ENCODE assay signal across 3 cellular contexts in the genomic region with DNA sequence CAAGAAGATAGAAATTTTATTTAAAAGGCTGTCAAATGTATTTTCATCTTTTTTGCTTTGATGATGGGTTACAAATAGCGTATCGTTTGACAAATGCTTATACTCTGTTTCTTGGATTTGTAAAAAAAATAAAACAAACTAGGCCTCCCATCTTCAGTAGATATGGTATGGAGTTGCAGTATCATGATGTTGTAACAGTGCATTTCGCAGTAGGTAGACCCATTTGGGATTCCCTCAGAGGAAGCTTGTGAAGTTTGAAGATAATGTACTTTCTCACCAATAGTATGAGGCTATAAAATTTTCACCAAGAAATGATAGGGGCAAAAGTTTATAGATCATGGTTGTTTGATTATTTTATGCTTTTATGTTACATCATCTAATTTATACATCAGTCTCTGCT.
TF ChIP-seq lines count a peak whose summit lies in the region.

No MANE protein-coding gene starts in this region.

TF ChIP-seq in SK-N-SH, 30 proteins besides CTCF, POLR2A, EP300 and RAD21 (continues in another document):
- TF ChIP-seq SMC3 (IDR thresholded peaks at IDR 0.05; ENCODE audit: low read depth, low read length) = no peak
- no peak for TF ChIP-seq TCF12 (IDR thresholded peaks at IDR 0.05)
- TF ChIP-seq JUND (IDR thresholded peaks at IDR 0.05) = no peak
- TF ChIP-seq ELF1 (IDR thresholded peaks at IDR 0.05) = no peak
- TF ChIP-seq FOXM1 (IDR thresholded peaks at IDR 0.05; ENCODE audit: low read depth) = no peak
- no peak for TF ChIP-seq RXRA (IDR thresholded peaks at IDR 0.05; ENCODE audit: borderline replicate concordance, low read depth)
- no peak for TF ChIP-seq TEAD4 (IDR thresholded peaks at IDR 0.05; ENCODE audit: borderline replicate concordance, insufficient read depth)
- TF ChIP-seq GATA2 (CRISPR knock-in tag; IDR thresholded peaks at IDR 0.05) = no peak
- TF ChIP-seq, protein P1, sequence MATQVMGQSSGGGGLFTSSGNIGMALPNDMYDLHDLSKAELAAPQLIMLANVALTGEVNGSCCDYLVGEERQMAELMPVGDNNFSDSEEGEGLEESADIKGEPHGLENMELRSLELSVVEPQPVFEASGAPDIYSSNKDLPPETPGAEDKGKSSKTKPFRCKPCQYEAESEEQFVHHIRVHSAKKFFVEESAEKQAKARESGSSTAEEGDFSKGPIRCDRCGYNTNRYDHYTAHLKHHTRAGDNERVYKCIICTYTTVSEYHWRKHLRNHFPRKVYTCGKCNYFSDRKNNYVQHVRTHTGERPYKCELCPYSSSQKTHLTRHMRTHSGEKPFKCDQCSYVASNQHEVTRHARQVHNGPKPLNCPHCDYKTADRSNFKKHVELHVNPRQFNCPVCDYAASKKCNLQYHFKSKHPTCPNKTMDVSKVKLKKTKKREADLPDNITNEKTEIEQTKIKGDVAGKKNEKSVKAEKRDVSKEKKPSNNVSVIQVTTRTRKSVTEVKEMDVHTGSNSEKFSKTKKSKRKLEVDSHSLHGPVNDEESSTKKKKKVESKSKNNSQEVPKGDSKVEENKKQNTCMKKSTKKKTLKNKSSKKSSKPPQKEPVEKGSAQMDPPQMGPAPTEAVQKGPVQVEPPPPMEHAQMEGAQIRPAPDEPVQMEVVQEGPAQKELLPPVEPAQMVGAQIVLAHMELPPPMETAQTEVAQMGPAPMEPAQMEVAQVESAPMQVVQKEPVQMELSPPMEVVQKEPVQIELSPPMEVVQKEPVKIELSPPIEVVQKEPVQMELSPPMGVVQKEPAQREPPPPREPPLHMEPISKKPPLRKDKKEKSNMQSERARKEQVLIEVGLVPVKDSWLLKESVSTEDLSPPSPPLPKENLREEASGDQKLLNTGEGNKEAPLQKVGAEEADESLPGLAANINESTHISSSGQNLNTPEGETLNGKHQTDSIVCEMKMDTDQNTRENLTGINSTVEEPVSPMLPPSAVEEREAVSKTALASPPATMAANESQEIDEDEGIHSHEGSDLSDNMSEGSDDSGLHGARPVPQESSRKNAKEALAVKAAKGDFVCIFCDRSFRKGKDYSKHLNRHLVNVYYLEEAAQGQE (IDR thresholded peaks at IDR 0.05; ENCODE audit: low read depth, low read length) = no peak
- TF ChIP-seq EZH2phosphoT487 (IDR thresholded peaks at IDR 0.05; ENCODE audit: borderline replicate concordance, low read depth) = no peak
- TF ChIP-seq, protein P2, sequence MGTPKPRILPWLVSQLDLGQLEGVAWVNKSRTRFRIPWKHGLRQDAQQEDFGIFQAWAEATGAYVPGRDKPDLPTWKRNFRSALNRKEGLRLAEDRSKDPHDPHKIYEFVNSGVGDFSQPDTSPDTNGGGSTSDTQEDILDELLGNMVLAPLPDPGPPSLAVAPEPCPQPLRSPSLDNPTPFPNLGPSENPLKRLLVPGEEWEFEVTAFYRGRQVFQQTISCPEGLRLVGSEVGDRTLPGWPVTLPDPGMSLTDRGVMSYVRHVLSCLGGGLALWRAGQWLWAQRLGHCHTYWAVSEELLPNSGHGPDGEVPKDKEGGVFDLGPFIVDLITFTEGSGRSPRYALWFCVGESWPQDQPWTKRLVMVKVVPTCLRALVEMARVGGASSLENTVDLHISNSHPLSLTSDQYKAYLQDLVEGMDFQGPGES (IDR thresholded peaks at IDR 0.05; ENCODE audit: low read depth, low read length) = no peak
- TF ChIP-seq POLR2AphosphoS5 (IDR thresholded peaks at IDR 0.05; ENCODE audit: low read depth, low read length) = no peak
- TF ChIP-seq, protein P3, sequence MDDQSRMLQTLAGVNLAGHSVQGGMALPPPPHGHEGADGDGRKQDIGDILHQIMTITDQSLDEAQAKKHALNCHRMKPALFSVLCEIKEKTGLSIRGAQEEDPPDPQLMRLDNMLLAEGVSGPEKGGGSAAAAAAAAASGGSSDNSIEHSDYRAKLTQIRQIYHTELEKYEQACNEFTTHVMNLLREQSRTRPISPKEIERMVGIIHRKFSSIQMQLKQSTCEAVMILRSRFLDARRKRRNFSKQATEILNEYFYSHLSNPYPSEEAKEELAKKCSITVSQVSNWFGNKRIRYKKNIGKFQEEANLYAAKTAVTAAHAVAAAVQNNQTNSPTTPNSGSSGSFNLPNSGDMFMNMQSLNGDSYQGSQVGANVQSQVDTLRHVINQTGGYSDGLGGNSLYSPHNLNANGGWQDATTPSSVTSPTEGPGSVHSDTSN (IDR thresholded peaks at IDR 0.05) = no peak
- TF ChIP-seq MEF2A (IDR thresholded peaks at IDR 0.05; ENCODE audit: borderline replicate concordance, low read depth) = no peak
- TF ChIP-seq FOSL2 (IDR thresholded peaks at IDR 0.05; ENCODE audit: borderline replicate concordance, low read depth) = no peak

TF ChIP-seq in SK-N-SH treated with all-trans-retinoic acid at 6 μM for 48 hours, 23 proteins besides CTCF, POLR2A, EP300 and RAD21 (continues in another document):
- TF ChIP-seq ZFP30 (CRISPR knock-in tag; IDR thresholded peaks at IDR 0.05) = no peak
- TF ChIP-seq, protein P4, sequence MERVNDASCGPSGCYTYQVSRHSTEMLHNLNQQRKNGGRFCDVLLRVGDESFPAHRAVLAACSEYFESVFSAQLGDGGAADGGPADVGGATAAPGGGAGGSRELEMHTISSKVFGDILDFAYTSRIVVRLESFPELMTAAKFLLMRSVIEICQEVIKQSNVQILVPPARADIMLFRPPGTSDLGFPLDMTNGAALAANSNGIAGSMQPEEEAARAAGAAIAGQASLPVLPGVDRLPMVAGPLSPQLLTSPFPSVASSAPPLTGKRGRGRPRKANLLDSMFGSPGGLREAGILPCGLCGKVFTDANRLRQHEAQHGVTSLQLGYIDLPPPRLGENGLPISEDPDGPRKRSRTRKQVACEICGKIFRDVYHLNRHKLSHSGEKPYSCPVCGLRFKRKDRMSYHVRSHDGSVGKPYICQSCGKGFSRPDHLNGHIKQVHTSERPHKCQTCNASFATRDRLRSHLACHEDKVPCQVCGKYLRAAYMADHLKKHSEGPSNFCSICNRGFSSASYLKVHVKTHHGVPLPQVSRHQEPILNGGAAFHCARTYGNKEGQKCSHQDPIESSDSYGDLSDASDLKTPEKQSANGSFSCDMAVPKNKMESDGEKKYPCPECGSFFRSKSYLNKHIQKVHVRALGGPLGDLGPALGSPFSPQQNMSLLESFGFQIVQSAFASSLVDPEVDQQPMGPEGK (CRISPR knock-in tag; IDR thresholded peaks at IDR 0.05; ENCODE audit: borderline replicate concordance) = no peak
- no peak for TF ChIP-seq RARB (CRISPR knock-in tag; IDR thresholded peaks at IDR 0.05)
- no peak for TF ChIP-seq ZFP3 (CRISPR knock-in tag; IDR thresholded peaks at IDR 0.05)
- TF ChIP-seq ESRRG (CRISPR knock-in tag; IDR thresholded peaks at IDR 0.05) = no peak
- no peak for TF ChIP-seq ZNF70 (CRISPR knock-in tag; IDR thresholded peaks at IDR 0.05)
- no peak for TF ChIP-seq SNAI2 (CRISPR knock-in tag; IDR thresholded peaks at IDR 0.05)
- TF ChIP-seq, protein P5, sequence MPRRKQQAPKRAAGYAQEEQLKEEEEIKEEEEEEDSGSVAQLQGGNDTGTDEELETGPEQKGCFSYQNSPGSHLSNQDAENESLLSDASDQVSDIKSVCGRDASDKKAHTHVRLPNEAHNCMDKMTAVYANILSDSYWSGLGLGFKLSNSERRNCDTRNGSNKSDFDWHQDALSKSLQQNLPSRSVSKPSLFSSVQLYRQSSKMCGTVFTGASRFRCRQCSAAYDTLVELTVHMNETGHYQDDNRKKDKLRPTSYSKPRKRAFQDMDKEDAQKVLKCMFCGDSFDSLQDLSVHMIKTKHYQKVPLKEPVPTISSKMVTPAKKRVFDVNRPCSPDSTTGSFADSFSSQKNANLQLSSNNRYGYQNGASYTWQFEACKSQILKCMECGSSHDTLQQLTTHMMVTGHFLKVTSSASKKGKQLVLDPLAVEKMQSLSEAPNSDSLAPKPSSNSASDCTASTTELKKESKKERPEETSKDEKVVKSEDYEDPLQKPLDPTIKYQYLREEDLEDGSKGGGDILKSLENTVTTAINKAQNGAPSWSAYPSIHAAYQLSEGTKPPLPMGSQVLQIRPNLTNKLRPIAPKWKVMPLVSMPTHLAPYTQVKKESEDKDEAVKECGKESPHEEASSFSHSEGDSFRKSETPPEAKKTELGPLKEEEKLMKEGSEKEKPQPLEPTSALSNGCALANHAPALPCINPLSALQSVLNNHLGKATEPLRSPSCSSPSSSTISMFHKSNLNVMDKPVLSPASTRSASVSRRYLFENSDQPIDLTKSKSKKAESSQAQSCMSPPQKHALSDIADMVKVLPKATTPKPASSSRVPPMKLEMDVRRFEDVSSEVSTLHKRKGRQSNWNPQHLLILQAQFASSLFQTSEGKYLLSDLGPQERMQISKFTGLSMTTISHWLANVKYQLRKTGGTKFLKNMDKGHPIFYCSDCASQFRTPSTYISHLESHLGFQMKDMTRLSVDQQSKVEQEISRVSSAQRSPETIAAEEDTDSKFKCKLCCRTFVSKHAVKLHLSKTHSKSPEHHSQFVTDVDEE (CRISPR knock-in tag; IDR thresholded peaks at IDR 0.05) = no peak
- no peak for TF ChIP-seq BACH2 (CRISPR knock-in tag; IDR thresholded peaks at IDR 0.05; ENCODE audit: borderline replicate concordance)
- TF ChIP-seq, protein P6, sequence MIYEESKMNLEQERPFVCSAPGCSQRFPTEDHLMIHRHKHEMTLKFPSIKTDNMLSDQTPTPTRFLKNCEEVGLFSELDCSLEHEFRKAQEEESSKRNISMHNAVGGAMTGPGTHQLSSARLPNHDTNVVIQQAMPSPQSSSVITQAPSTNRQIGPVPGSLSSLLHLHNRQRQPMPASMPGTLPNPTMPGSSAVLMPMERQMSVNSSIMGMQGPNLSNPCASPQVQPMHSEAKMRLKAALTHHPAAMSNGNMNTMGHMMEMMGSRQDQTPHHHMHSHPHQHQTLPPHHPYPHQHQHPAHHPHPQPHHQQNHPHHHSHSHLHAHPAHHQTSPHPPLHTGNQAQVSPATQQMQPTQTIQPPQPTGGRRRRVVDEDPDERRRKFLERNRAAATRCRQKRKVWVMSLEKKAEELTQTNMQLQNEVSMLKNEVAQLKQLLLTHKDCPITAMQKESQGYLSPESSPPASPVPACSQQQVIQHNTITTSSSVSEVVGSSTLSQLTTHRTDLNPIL (CRISPR knock-in tag; IDR thresholded peaks at IDR 0.05; ENCODE audit: low read depth) = no peak
- no peak for TF ChIP-seq ARNTL (CRISPR knock-in tag; IDR thresholded peaks at IDR 0.05; ENCODE audit: borderline replicate concordance, low read depth)
- no peak for TF ChIP-seq ISL1 (CRISPR knock-in tag; IDR thresholded peaks at IDR 0.05)
- no peak for TF ChIP-seq ZC3H10 (CRISPR knock-in tag; IDR thresholded peaks at IDR 0.05)
- no peak for TF ChIP-seq ZNF8 (CRISPR knock-in tag; IDR thresholded peaks at IDR 0.05)

TF ChIP-seq in GM12878, 131 proteins besides CTCF, POLR2A, EP300 and RAD21 (continues in another document):
- no peak for TF ChIP-seq ZNF384 (IDR thresholded peaks at IDR 0.05; ENCODE audit: borderline replicate concordance, low read depth, low read length)
- TF ChIP-seq, protein P7, sequence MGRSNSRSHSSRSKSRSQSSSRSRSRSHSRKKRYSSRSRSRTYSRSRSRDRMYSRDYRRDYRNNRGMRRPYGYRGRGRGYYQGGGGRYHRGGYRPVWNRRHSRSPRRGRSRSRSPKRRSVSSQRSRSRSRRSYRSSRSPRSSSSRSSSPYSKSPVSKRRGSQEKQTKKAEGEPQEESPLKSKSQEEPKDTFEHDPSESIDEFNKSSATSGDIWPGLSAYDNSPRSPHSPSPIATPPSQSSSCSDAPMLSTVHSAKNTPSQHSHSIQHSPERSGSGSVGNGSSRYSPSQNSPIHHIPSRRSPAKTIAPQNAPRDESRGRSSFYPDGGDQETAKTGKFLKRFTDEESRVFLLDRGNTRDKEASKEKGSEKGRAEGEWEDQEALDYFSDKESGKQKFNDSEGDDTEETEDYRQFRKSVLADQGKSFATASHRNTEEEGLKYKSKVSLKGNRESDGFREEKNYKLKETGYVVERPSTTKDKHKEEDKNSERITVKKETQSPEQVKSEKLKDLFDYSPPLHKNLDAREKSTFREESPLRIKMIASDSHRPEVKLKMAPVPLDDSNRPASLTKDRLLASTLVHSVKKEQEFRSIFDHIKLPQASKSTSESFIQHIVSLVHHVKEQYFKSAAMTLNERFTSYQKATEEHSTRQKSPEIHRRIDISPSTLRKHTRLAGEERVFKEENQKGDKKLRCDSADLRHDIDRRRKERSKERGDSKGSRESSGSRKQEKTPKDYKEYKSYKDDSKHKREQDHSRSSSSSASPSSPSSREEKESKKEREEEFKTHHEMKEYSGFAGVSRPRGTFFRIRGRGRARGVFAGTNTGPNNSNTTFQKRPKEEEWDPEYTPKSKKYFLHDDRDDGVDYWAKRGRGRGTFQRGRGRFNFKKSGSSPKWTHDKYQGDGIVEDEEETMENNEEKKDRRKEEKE (IDR thresholded peaks at IDR 0.05) = no peak
- TF ChIP-seq, protein P8, sequence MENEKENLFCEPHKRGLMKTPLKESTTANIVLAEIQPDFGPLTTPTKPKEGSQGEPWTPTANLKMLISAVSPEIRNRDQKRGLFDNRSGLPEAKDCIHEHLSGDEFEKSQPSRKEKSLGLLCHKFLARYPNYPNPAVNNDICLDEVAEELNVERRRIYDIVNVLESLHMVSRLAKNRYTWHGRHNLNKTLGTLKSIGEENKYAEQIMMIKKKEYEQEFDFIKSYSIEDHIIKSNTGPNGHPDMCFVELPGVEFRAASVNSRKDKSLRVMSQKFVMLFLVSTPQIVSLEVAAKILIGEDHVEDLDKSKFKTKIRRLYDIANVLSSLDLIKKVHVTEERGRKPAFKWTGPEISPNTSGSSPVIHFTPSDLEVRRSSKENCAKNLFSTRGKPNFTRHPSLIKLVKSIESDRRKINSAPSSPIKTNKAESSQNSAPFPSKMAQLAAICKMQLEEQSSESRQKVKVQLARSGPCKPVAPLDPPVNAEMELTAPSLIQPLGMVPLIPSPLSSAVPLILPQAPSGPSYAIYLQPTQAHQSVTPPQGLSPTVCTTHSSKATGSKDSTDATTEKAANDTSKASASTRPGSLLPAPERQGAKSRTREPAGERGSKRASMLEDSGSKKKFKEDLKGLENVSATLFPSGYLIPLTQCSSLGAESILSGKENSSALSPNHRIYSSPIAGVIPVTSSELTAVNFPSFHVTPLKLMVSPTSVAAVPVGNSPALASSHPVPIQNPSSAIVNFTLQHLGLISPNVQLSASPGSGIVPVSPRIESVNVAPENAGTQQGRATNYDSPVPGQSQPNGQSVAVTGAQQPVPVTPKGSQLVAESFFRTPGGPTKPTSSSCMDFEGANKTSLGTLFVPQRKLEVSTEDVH (IDR thresholded peaks at IDR 0.05; ENCODE audit: low read depth, partially characterized antibody) = no peak
- TF ChIP-seq PAX5 (IDR thresholded peaks at IDR 0.05; ENCODE audit: borderline replicate concordance, low read depth, low read length) = no peak
- no peak for TF ChIP-seq SPI1 (IDR thresholded peaks at IDR 0.05; ENCODE audit: borderline replicate concordance, insufficient read depth, low read depth, low read length)
- TF ChIP-seq HDAC6 (IDR thresholded peaks at IDR 0.05; ENCODE audit: unreplicated experiment) = no peak
- TF ChIP-seq MTA2 (IDR thresholded peaks at IDR 0.05; ENCODE audit: low read depth) = no peak
- TF ChIP-seq NR2C1 (IDR thresholded peaks at IDR 0.05) = no peak
- no peak for TF ChIP-seq BRCA1 (IDR thresholded peaks at IDR 0.05; ENCODE audit: low read depth, low read length)
- TF ChIP-seq WRNIP1 (IDR thresholded peaks at IDR 0.05; ENCODE audit: borderline replicate concordance, low read depth, low read length) = no peak
- TF ChIP-seq SRF (IDR thresholded peaks at IDR 0.05; ENCODE audit: low read depth in 2 of 2, low read length in 2 of 2) = no peak
- TF ChIP-seq, protein P9, sequence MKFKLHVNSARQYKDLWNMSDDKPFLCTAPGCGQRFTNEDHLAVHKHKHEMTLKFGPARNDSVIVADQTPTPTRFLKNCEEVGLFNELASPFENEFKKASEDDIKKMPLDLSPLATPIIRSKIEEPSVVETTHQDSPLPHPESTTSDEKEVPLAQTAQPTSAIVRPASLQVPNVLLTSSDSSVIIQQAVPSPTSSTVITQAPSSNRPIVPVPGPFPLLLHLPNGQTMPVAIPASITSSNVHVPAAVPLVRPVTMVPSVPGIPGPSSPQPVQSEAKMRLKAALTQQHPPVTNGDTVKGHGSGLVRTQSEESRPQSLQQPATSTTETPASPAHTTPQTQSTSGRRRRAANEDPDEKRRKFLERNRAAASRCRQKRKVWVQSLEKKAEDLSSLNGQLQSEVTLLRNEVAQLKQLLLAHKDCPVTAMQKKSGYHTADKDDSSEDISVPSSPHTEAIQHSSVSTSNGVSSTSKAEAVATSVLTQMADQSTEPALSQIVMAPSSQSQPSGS (IDR thresholded peaks at IDR 0.05; ENCODE audit: low read length) = no peak
- TF ChIP-seq JUNB (IDR thresholded peaks at IDR 0.05) = no peak
